2 cellular contexts compared by ENCODE assay signal in genomic region chr13:38311175-38311574, GRCh38. TPM values are rescaled to one million over a fixed set of nuclear protein-coding genes. Genes with fewer than 3 reads are reported as not detected.
DNase-seq lines count a peak whose midpoint lies in the region; ATAC-seq lines count a peak whose summit lies in the region.
"Not testable (repeated sequence)": the region's sequence is repeated elsewhere in the genome, so short reads cannot be mapped to it uniquely, and the experiment has no call there.

No MANE protein-coding gene starts in this region.

- ATAC-seq in Right ventricle myocardium inferior; Right ventricle myocardium superior (ENCODE audit: poor library complexity): not testable (repeated sequence)

- DNase-seq in Right ventricle myocardium inferior (ENCODE audit: missing footprints) (peak; percentile 55), Right ventricle myocardium superior (peak; percentile 22)

- intact Hi-C loops in Right ventricle myocardium inferior (cut with DNase I); Right ventricle myocardium superior (cut with DNase I): not testable (repeated sequence)

RNA-seq across cellular contexts. Expression of gene UFM1, which starts 38.5 kb away (rescaled TPM):
- total RNA-seq in Right ventricle myocardium inferior (26.3 TPM), Right ventricle myocardium superior (21.7 TPM)
